ENCODE assay signal across 16 cellular contexts in genomic region chr20:63701329-63702035, GRCh38. TPM values are rescaled to one million over a fixed set of nuclear protein-coding genes. Genes with fewer than 3 reads are reported as not detected.
A peak's percentile ranks its signal among the peaks of the same experiment; 100 is the strongest.
DNase-seq lines count a peak whose midpoint lies in the region; ATAC-seq, FAIRE-seq and TF ChIP-seq lines count a peak whose summit lies in the region.
"Had no signal": no experiment of that assay in that cellular context is flagged by ENCODE, and none has a peak within 500 bp of the region (broad histone marks: within the 10 kb centered on the region; RNA-seq: fewer than 3 reads in every experiment).

No MANE protein-coding gene starts in this region.

- H3K4me2 ChIP-seq in GM12878 (ENCODE audit: control insufficient read depth, insufficient read depth) (no peak overlapping the region), osteoblast (ENCODE audit: insufficient read depth, low read length) (no peak overlapping the region)
- H3K4me2 ChIP-seq: A549 had no signal

- intact Hi-C loops in activated CD4-positive, alpha-beta T cell treated with anti-CD3 and anti-CD28 coated beads for 36 hours (cut with DNase I, micrococcal nuclease) = no loop called here
- intact Hi-C loops in GM12878 (cut with micrococcal nuclease; ENCODE audit: unreplicated experiment) = no loop called here

- in situ Hi-C loops in GM12878 (cut with MboI) = no loop called here

- SMC1A ChIA-PET in GM12878 (lab: Charles Lee; ENCODE audit: uncharacterized antibody, unreplicated experiment) = interaction anchor here (0.9 kb wide), 1 partner anchor 164 kb away, joined by 3 read pairs; the partner anchor contains the start of gene TPD52L2

- CTCF ChIA-PET in activated CD4-positive, alpha-beta T cell treated with anti-CD3 and anti-CD28 coated beads for 36 hours (lab: Charles Lee) = interaction anchor here (0.6 kb wide), 1 partner anchor 82 kb away, joined by 3 read pairs; no protein-coding TSS in a partner anchor
- CTCF ChIA-PET in GM12878 (lab: Yijun Ruan, JAX) (no interaction called here), WTC11 (lab: Charles Lee) (no interaction called here)

- no peaks in the 10 kb centered on the region for H3K9me3 Mint-ChIP-seq in activated CD4-positive, alpha-beta T cell treated with anti-CD3 and anti-CD28 coated beads for 36 hours (ENCODE audit: low read depth)
- no peaks in the 10 kb centered on the region for H3K9me3 Mint-ChIP-seq in WTC11
- H3K9me3 Mint-ChIP-seq: dendritic cell treated with granulocyte-macrophage colony-stimulating factor and Interleukin-4, amounts not matched to agents 40 ng/mL and 50 ng/mL, for 4 days had no signal

- no peaks in the 10 kb centered on the region for H4K20me1 ChIP-seq in GM12878 (ENCODE audit: control insufficient read depth, insufficient read depth)
- H4K20me1 ChIP-seq in osteoblast (ENCODE audit: insufficient read depth, low read length) = no peaks in the 10 kb centered on the region

- H3K27ac Mint-ChIP-seq in activated CD4-positive, alpha-beta T cell treated with anti-CD3 and anti-CD28 coated beads for 36 hours = no peak overlapping the region
- no peak overlapping the region for H3K27ac Mint-ChIP-seq in WTC11

- BruUV-seq in GM12878 (replicated peaks; lab: Mats Ljungman, UMichigan) = no TSS peak

- WGBS in GM12878 (ENCODE audit: insufficient coverage, insufficient replicate concordance, low lambda C conversion rate, missing lambda C conversion rate) = 60% methylated on average over 12 of the region's 14 CpGs

- RAD21 ChIA-PET in GM12878 (lab: Charles Lee; ENCODE audit: unreplicated experiment) = interaction anchor here (0.5 kb wide), 1 partner anchor 27 kb away, joined by 4 read pairs; no protein-coding TSS in a partner anchor

- H3K36me3 Mint-ChIP-seq in activated CD4-positive, alpha-beta T cell treated with anti-CD3 and anti-CD28 coated beads for 36 hours (ENCODE audit: low read depth) = peaks cover 16% of the 10 kb centered on the region
- H3K36me3 Mint-ChIP-seq in WTC11 = peaks cover 12% of the 10 kb centered on the region

- no peak for TF ChIP-seq CTCF in GM12878 (IDR thresholded peaks at IDR 0.05 in 2 of 3, conservative IDR thresholded peaks at IDR 0.05 in 1 of 3; ENCODE audit: control insufficient read depth in 2 of 3, extremely low read depth in 1 of 3, insufficient read depth in 1 of 3, low read depth in 3 of 3, low read length in 3 of 3)
- TF ChIP-seq CTCF in osteoblast (IDR thresholded peaks at IDR 0.05; ENCODE audit: extremely low read depth, low read depth, low read length) = no peak
- no peak for TF ChIP-seq CTCF in WTC11 (IDR thresholded peaks at IDR 0.05)

- DNase-seq in activated CD4-positive, alpha-beta T cell treated with anti-CD3 and anti-CD28 coated beads for 36 hours = peak; percentile 13
- no peak for DNase-seq in activated CD4-positive, alpha-beta T cell treated with anti-CD3 and anti-CD28 coated beads for 4 hours
- DNase-seq in GM19238 (ENCODE audit: insufficient read length, low spot score) (peak; percentile 2), GM12878 (ENCODE audit: low read depth, low spot score) (no peak), osteoblast (ENCODE audit: insufficient read length, low spot score, missing footprints) (peak; percentile 83), foreskin melanocyte (no peak), WTC11 (ENCODE audit: low spot score) (no peak), DMS53 treated with DMSO at 0.1 percent for 48 hours (lab: John Stamatoyannopoulos, UW; ENCODE audit: unreplicated experiment) (no peak)
- DNase-seq: activated T-cell treated with anti-CD3 and anti-CD28 coated beads for 4 hours, anterior cingulate cortex, COR-L47, MG63, small intestine had no signal

- no peak for FAIRE-seq in GM12878 (lab: Jason Lieb, UNC)
- FAIRE-seq: A549, small intestine had no signal

- no peak overlapping the region for H2AFZ ChIP-seq in GM12878 (ENCODE audit: control insufficient read depth, low read depth, low read length)
- no peak overlapping the region for H2AFZ ChIP-seq in osteoblast (ENCODE audit: low read length)

- no peak for TF ChIP-seq EP300 in GM12878 (IDR thresholded peaks at IDR 0.05; ENCODE audit: borderline replicate concordance in 1 of 2, control insufficient read depth in 1 of 2, low read depth in 2 of 2, low read length in 2 of 2)

- H3K4me1 ChIP-seq in GM12878 (ENCODE audit: control insufficient read depth, insufficient read depth, low read length) (peaks cover 23% of the 10 kb centered on the region), osteoblast (ENCODE audit: insufficient read depth, low read length) (peaks cover 35% of the 10 kb centered on the region)

- H3K9me3 ChIP-seq in GM12878 (replicated peaks; ENCODE audit: control insufficient read depth, insufficient read depth, low read length) = no peaks in the 10 kb centered on the region
- no peaks in the 10 kb centered on the region for H3K9me3 ChIP-seq in osteoblast (ENCODE audit: low read depth, low read length)
- H3K9me3 ChIP-seq: A549, MG63 had no signal

- H3K4me3 Mint-ChIP-seq in activated CD4-positive, alpha-beta T cell treated with anti-CD3 and anti-CD28 coated beads for 36 hours = no peak overlapping the region
- H3K4me3 Mint-ChIP-seq in WTC11 = no peak overlapping the region
- H3K4me3 Mint-ChIP-seq: dendritic cell treated with granulocyte-macrophage colony-stimulating factor and Interleukin-4, amounts not matched to agents 40 ng/mL and 50 ng/mL, for 4 days had no signal

- POLR2A ChIA-PET in activated CD4-positive, alpha-beta T cell treated with anti-CD3 and anti-CD28 coated beads for 36 hours (lab: Charles Lee) = no interaction called here
- POLR2A ChIA-PET in GM12878 (lab: Charles Lee) = interaction anchor here (0.6 kb wide), 1 partner anchor 190 kb away, joined by 4 read pairs; no protein-coding TSS in a partner anchor
- POLR2A ChIA-PET in WTC11 (lab: Charles Lee) = no interaction called here

- peaks cover 29% of the 10 kb centered on the region for H3K4me1 Mint-ChIP-seq in activated CD4-positive, alpha-beta T cell treated with anti-CD3 and anti-CD28 coated beads for 36 hours
- peaks cover 5% of the 10 kb centered on the region for H3K4me1 Mint-ChIP-seq in WTC11

- H3K27ac ChIP-seq in GM12878 (ENCODE audit: control insufficient read depth, insufficient read depth) (no peak overlapping the region), osteoblast (ENCODE audit: low read depth, low read length) (no peak overlapping the region)

- no peak for TF ChIP-seq POLR2A in GM12878 (IDR thresholded peaks at IDR 0.05; ENCODE audit: low read depth, low read length)

- TF ChIP-seq RAD21 in GM12878 (IDR thresholded peaks at IDR 0.05; ENCODE audit: insufficient read depth, low read depth, low read length) = no peak

- H3K4me3 ChIP-seq in GM12878 (no peak overlapping the region), osteoblast (ENCODE audit: insufficient read depth, low read length) (no peak overlapping the region)
- H3K4me3 ChIP-seq: A549, lung, MG63 had no signal

- H3K27me3 Mint-ChIP-seq in activated CD4-positive, alpha-beta T cell treated with anti-CD3 and anti-CD28 coated beads for 36 hours = no peaks in the 10 kb centered on the region
- H3K27me3 Mint-ChIP-seq in WTC11 (ENCODE audit: low read depth) = no peaks in the 10 kb centered on the region

- no peak for ATAC-seq in activated CD4-positive, alpha-beta T cell treated with anti-CD3 and anti-CD28 coated beads for 36 hours
- ATAC-seq in GM12878 (no peak), WTC11 (no peak)

- peaks cover 5 to 7% of the 10 kb centered on the region in 2 experiments; a peak in 3 of 4 replicates for H3K36me3 ChIP-seq in GM12878 (ENCODE audit: control insufficient read depth in 2 of 2, insufficient read depth in 2 of 2, low read length in 1 of 2)
- peaks cover 24% of the 10 kb centered on the region for H3K36me3 ChIP-seq in osteoblast (ENCODE audit: insufficient read depth, low read length)

- no peak overlapping the region for H3K9ac ChIP-seq in GM12878 (ENCODE audit: control insufficient read depth, insufficient read depth, low read length)

- H3K79me2 ChIP-seq in GM12878 (ENCODE audit: control insufficient read depth, insufficient read depth, low read length) = peaks cover 6% of the 10 kb centered on the region
- H3K79me2 ChIP-seq in osteoblast (ENCODE audit: insufficient read depth, low read length) = peaks cover 28% of the 10 kb centered on the region

- H3K27me3 ChIP-seq in GM12878 (replicated peaks in 1 of 2; ENCODE audit: control insufficient read depth in 2 of 2, insufficient read depth in 2 of 2, low read length in 1 of 2) (no peaks in the 10 kb centered on the region), osteoblast (ENCODE audit: insufficient read depth, low read length) (no peaks in the 10 kb centered on the region)
- H3K27me3 ChIP-seq: MG63 had no signal

RNA-seq across cellular contexts. Expression of gene TNFRSF6B, which starts 5.0 kb away (rescaled TPM):
- 1 to 10 TPM in 1 of 2 experiments, under 1 TPM in 1; 0.21 to 1.7 TPM for total RNA-seq in activated CD4-positive, alpha-beta T cell treated with anti-CD3 and anti-CD28 coated beads for 36 hours
- not detected in 2 replicates for total RNA-seq in GM12878 (2013; cell fraction: nucleolus; rRNA removed)
- total RNA-seq in GM12878 (2014; rRNA removed) (0.71 and 1.8 TPM in 2 replicates), GM12878 (2014; rRNA removed; fragmentation: Illumina TruSeq; extraction: Trizol) (not detected in 2 replicates), GM12878 (2021) (not detected in 2 replicates), osteoblast (2.1 and 2.9 TPM in 2 replicates), WTC11 (2021) (not detected in 3 replicates)
- polyA plus RNA-seq in GM12878 (2011; ENCODE audit: low read depth) = not detected
- polyA plus RNA-seq in GM12878 (2011; rRNA removed) (not detected in 2 replicates), GM12878 (2014; fragmentation: Illumina TruSeq; extraction: Trizol) (not detected in 2 replicates), GM12878 (2014; fragmentation: Nextera tagmentation; extraction: Ambion mirVana) (not detected), GM12878 (2014; rRNA removed) (1.9 and 2.2 TPM in 2 replicates), GM12878 (2016; fragmentation: Nextera tagmentation; extraction: Ambion mirVana) (under 1 TPM in 1 of 2 experiments, not detected in 1; 0.67 TPM)
- 0.75 and 1.7 TPM in 2 replicates for polyA plus RNA-seq in GM12878 (2011; cell fraction: cytosol; rRNA removed)
- polyA plus RNA-seq in GM12878 (2011; cell fraction: nucleus; rRNA removed) = 11.0 and 11.6 TPM in 2 replicates
- 0.38 and 0.65 TPM in 2 replicates for polyA plus RNA-seq in GM12878 (2012)
- not detected in 2 replicates for polyA minus RNA-seq in GM12878 (2011; rRNA and poly(A)+ RNA removed)
- polyA minus RNA-seq in GM12878 (2011; cell fraction: cytosol; rRNA and poly(A)+ RNA removed) = not detected in 2 replicates
- polyA minus RNA-seq in GM12878 (2011; cell fraction: nucleus; rRNA and poly(A)+ RNA removed) = not detected in 2 replicates

RNA-seq across cellular contexts. Expression of gene ARFRP1, which starts 6.3 kb away (rescaled TPM):
- total RNA-seq in activated CD4-positive, alpha-beta T cell treated with anti-CD3 and anti-CD28 coated beads for 36 hours = 10 to 100 TPM; 36.4 to 52.0 TPM
- 70.8 and 77.8 TPM in 2 replicates for total RNA-seq in GM12878 (2013; cell fraction: nucleolus; rRNA removed)
- total RNA-seq in GM12878 (2014; rRNA removed) (40.6 and 41.6 TPM in 2 replicates), GM12878 (2014; rRNA removed; fragmentation: Illumina TruSeq; extraction: Trizol) (18.2 and 21.6 TPM in 2 replicates), GM12878 (2021) (52.1 and 55.1 TPM in 2 replicates), osteoblast (21.7 and 23.0 TPM in 2 replicates), WTC11 (2021) (24.3 to 30.2 TPM (median 27.4 TPM) in 3 replicates)
- polyA plus RNA-seq in GM12878 (2011; ENCODE audit: low read depth) = 11.9 TPM
- polyA plus RNA-seq in GM12878 (2011; rRNA removed) (23.1 and 27.6 TPM in 2 replicates), GM12878 (2014; fragmentation: Illumina TruSeq; extraction: Trizol) (5.2 and 11.7 TPM in 2 replicates), GM12878 (2014; fragmentation: Nextera tagmentation; extraction: Ambion mirVana) (1 to 10 TPM in 1 of 2 experiments, under 1 TPM in 1; 0.37 to 3.5 TPM), GM12878 (2014; rRNA removed) (42.6 and 49.0 TPM in 2 replicates), GM12878 (2016; fragmentation: Nextera tagmentation; extraction: Ambion mirVana) (10 to 100 TPM; 66.8 to 71.7 TPM)
- polyA plus RNA-seq in GM12878 (2011; cell fraction: cytosol; rRNA removed) = 33.0 and 47.4 TPM in 2 replicates
- 80.3 and 106 TPM in 2 replicates for polyA plus RNA-seq in GM12878 (2011; cell fraction: nucleus; rRNA removed)
- 27.1 and 27.9 TPM in 2 replicates for polyA plus RNA-seq in GM12878 (2012)
- polyA minus RNA-seq in GM12878 (2011; rRNA and poly(A)+ RNA removed) = 22.1 and 28.6 TPM in 2 replicates
- polyA minus RNA-seq in GM12878 (2011; cell fraction: cytosol; rRNA and poly(A)+ RNA removed) = 7.5 and 9.1 TPM in 2 replicates
- polyA minus RNA-seq in GM12878 (2011; cell fraction: nucleus; rRNA and poly(A)+ RNA removed) = 29.5 and 51.3 TPM in 2 replicates

RNA-seq across cellular contexts. Expression of gene ZGPAT, which starts 6.4 kb away (rescaled TPM):
- 10 to 100 TPM; 15.3 to 21.9 TPM for total RNA-seq in activated CD4-positive, alpha-beta T cell treated with anti-CD3 and anti-CD28 coated beads for 36 hours
- total RNA-seq in GM12878 (2013; cell fraction: nucleolus; rRNA removed) = 17.5 and 26.2 TPM in 2 replicates
- total RNA-seq in GM12878 (2014; rRNA removed) (23.3 and 24.4 TPM in 2 replicates), GM12878 (2014; rRNA removed; fragmentation: Illumina TruSeq; extraction: Trizol) (5.3 and 7.4 TPM in 2 replicates), GM12878 (2021) (34.8 and 37.2 TPM in 2 replicates), osteoblast (15.6 and 18.8 TPM in 2 replicates), WTC11 (2021) (28.3 to 31.0 TPM (median 30.4 TPM) in 3 replicates)
- 15.5 TPM for polyA plus RNA-seq in GM12878 (2011; ENCODE audit: low read depth)
- polyA plus RNA-seq in GM12878 (2011; rRNA removed) (4.8 and 12.7 TPM in 2 replicates), GM12878 (2014; fragmentation: Illumina TruSeq; extraction: Trizol) (1.3 and 4.9 TPM in 2 replicates), GM12878 (2014; fragmentation: Nextera tagmentation; extraction: Ambion mirVana) (under 1 TPM; 0.58 to 0.79 TPM), GM12878 (2014; rRNA removed) (26.7 and 31.6 TPM in 2 replicates), GM12878 (2016; fragmentation: Nextera tagmentation; extraction: Ambion mirVana) (10 to 100 TPM; 42.5 to 52.9 TPM)
- polyA plus RNA-seq in GM12878 (2011; cell fraction: cytosol; rRNA removed) = 14.4 and 24.5 TPM in 2 replicates
- polyA plus RNA-seq in GM12878 (2011; cell fraction: nucleus; rRNA removed) = 44.3 and 66.3 TPM in 2 replicates
- 16.7 and 24.9 TPM in 2 replicates for polyA plus RNA-seq in GM12878 (2012)
- polyA minus RNA-seq in GM12878 (2011; rRNA and poly(A)+ RNA removed) = 8.0 and 15.6 TPM in 2 replicates
- polyA minus RNA-seq in GM12878 (2011; cell fraction: cytosol; rRNA and poly(A)+ RNA removed) = 7.4 and 9.8 TPM in 2 replicates
- polyA minus RNA-seq in GM12878 (2011; cell fraction: nucleus; rRNA and poly(A)+ RNA removed) = 7.1 and 15.2 TPM in 2 replicates

RNA-seq across cellular contexts. Expression of gene LIME1, which starts 35.0 kb away (rescaled TPM):
- 10 to 100 TPM in 1 of 2 experiments, 1 to 10 TPM in 1; 7.3 to 10.2 TPM for total RNA-seq in activated CD4-positive, alpha-beta T cell treated with anti-CD3 and anti-CD28 coated beads for 36 hours
- 15.2 and 16.4 TPM in 2 replicates for total RNA-seq in GM12878 (2013; cell fraction: nucleolus; rRNA removed)
- total RNA-seq in GM12878 (2014; rRNA removed) (72.3 and 109 TPM in 2 replicates), GM12878 (2014; rRNA removed; fragmentation: Illumina TruSeq; extraction: Trizol) (3.3 and 3.9 TPM in 2 replicates), GM12878 (2021) (78.1 and 92.7 TPM in 2 replicates), osteoblast (1.8 and 2.9 TPM in 2 replicates), WTC11 (2021) (4.5 to 7.0 TPM (median 6.0 TPM) in 3 replicates)
- polyA plus RNA-seq in GM12878 (2011; ENCODE audit: low read depth) = 12.0 TPM
- polyA plus RNA-seq in GM12878 (2011; rRNA removed) (3.1 and 7.2 TPM in 2 replicates), GM12878 (2014; fragmentation: Illumina TruSeq; extraction: Trizol) (0.32 and 1.1 TPM in 2 replicates), GM12878 (2014; fragmentation: Nextera tagmentation; extraction: Ambion mirVana) (1 to 10 TPM in 1 of 2 experiments, under 1 TPM in 1; 0.35 to 1.7 TPM), GM12878 (2014; rRNA removed) (102 and 128 TPM in 2 replicates), GM12878 (2016; fragmentation: Nextera tagmentation; extraction: Ambion mirVana) (100 to 1,000 TPM; 119 to 154 TPM)
- 25.0 and 57.5 TPM in 2 replicates for polyA plus RNA-seq in GM12878 (2011; cell fraction: cytosol; rRNA removed)
- 82.2 and 136 TPM in 2 replicates for polyA plus RNA-seq in GM12878 (2011; cell fraction: nucleus; rRNA removed)
- polyA plus RNA-seq in GM12878 (2012) = 44.2 and 49.4 TPM in 2 replicates
- 1.2 and 5.4 TPM in 2 replicates for polyA minus RNA-seq in GM12878 (2011; rRNA and poly(A)+ RNA removed)
- 15.1 and 15.2 TPM in 2 replicates for polyA minus RNA-seq in GM12878 (2011; cell fraction: cytosol; rRNA and poly(A)+ RNA removed)
- 15.1 and 31.5 TPM in 2 replicates for polyA minus RNA-seq in GM12878 (2011; cell fraction: nucleus; rRNA and poly(A)+ RNA removed)

RNA-seq across cellular contexts. Expression of gene SLC2A4RG, which starts 38.1 kb away (rescaled TPM):
- total RNA-seq in activated CD4-positive, alpha-beta T cell treated with anti-CD3 and anti-CD28 coated beads for 36 hours = 10 to 100 TPM; 30.9 to 34.9 TPM
- total RNA-seq in GM12878 (2013; cell fraction: nucleolus; rRNA removed) = 8.0 and 8.3 TPM in 2 replicates
- total RNA-seq in GM12878 (2014; rRNA removed) = 26.0 and 32.1 TPM in 2 replicates
- total RNA-seq in GM12878 (2014; rRNA removed; fragmentation: Illumina TruSeq; extraction: Trizol) = 11.4 TPM in 2 replicates
- total RNA-seq in GM12878 (2021) = 64.2 and 65.9 TPM in 2 replicates
- polyA plus RNA-seq in GM12878 (2011; ENCODE audit: low read depth) = 7.1 TPM
- polyA plus RNA-seq in GM12878 (2011; rRNA removed) = 7.5 and 11.8 TPM in 2 replicates
- 9.3 and 17.5 TPM in 2 replicates for polyA plus RNA-seq in GM12878 (2011; cell fraction: cytosol; rRNA removed)
- 71.2 and 88.5 TPM in 2 replicates for polyA plus RNA-seq in GM12878 (2011; cell fraction: nucleus; rRNA removed)
- 27.8 and 37.4 TPM in 2 replicates for polyA plus RNA-seq in GM12878 (2012)
- 0.59 and 5.4 TPM in 2 replicates for polyA plus RNA-seq in GM12878 (2014; fragmentation: Illumina TruSeq; extraction: Trizol)
- polyA plus RNA-seq in GM12878 (2014; fragmentation: Nextera tagmentation; extraction: Ambion mirVana) = 1 to 10 TPM in 1 of 2 experiments, under 1 TPM in 1; 0.34 to 2.8 TPM
- 47.2 and 52.6 TPM in 2 replicates for polyA plus RNA-seq in GM12878 (2014; rRNA removed)
- 10 to 100 TPM; 14.9 to 19.8 TPM for polyA plus RNA-seq in GM12878 (2016; fragmentation: Nextera tagmentation; extraction: Ambion mirVana)
- 1.4 and 6.6 TPM in 2 replicates for polyA minus RNA-seq in GM12878 (2011; rRNA and poly(A)+ RNA removed)
- 5.5 and 9.0 TPM in 2 replicates for polyA minus RNA-seq in GM12878 (2011; cell fraction: cytosol; rRNA and poly(A)+ RNA removed)
- polyA minus RNA-seq in GM12878 (2011; cell fraction: nucleus; rRNA and poly(A)+ RNA removed) = 8.7 and 14.4 TPM in 2 replicates
- 27.5 and 29.5 TPM in 2 replicates for total RNA-seq in osteoblast
- 41.6 to 47.2 TPM (median 43.3 TPM) in 3 replicates for total RNA-seq in WTC11 (2021)

Comparison
In these comparisons a context has a peak if more than half of its experiments do, and no peak if none do; other contexts are left out.
1. DNase-seq: peak in activated CD4-positive, alpha-beta T cell treated with anti-CD3 and anti-CD28 coated beads for 36 hours (single experiment), GM19238 (single experiment) and osteoblast (single experiment); none in activated CD4-positive, alpha-beta T cell treated with anti-CD3 and anti-CD28 coated beads for 4 hours (0 of 2), GM12878 (single experiment), foreskin melanocyte (single experiment), WTC11 (single experiment) and DMS53 treated with DMSO at 0.1 percent for 48 hours (single experiment).